In the genomic region with DNA sequence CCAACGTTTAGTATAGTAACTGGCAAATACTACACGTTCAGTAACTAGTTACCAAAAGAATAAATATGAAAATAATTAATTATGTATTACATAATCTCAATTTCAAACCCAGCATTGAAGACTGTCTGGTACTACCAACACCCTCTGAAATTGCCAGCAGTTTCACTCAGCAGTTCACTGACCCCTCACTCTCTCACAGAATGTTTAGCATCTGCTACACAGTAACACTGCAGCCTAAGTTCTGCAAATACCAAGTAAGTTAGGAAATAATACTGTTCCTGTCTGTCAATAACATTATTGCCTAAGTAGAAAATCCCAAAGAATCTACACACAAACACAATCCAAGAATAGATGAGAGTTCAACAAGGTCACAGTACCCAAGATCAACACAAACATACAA, we compare ENCODE assay signal across 1 cellular context. TPM values are rescaled to one million over a fixed set of nuclear protein-coding genes. Genes with fewer than 3 reads are reported as not detected.
"Had no signal": no experiment of that assay in that cellular context is flagged by ENCODE, and none has a peak within 500 bp of the region (broad histone marks: within the 10 kb centered on the region; RNA-seq: fewer than 3 reads in every experiment).

No MANE protein-coding gene starts in this region.

RNA-seq across cellular contexts. Expression of gene PLGLB1, which starts 41.8 kb away (rescaled TPM):
- total RNA-seq: ascending aorta had no signal
